10 cellular contexts compared by ENCODE assay signal in the genomic region with DNA sequence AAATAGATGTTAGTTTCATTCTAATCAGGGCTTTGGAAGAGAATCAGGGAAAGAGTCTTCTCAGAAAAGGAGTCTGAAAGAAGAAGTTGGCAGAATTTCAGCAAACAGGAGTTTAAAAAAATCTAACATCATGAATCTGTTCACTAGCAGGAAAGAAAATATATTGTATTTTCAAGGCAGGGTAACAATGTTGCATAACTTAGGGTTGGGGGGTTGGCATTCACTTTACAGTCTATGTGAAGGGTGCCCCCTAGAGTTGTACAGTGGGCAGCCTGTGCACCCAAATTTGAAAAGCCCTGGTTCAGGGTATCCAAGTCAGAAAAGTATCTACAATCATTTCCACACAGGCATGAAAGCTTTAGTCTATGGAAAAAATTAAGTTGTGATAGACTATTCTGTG.
DNase-seq lines count a peak whose midpoint lies in the region; ATAC-seq, FAIRE-seq and TF ChIP-seq lines count a peak whose summit lies in the region.
"Had no signal": no experiment of that assay in that cellular context is flagged by ENCODE, and none has a peak within 500 bp of the region (broad histone marks: within the 10 kb centered on the region; RNA-seq: fewer than 3 reads in every experiment).

No MANE protein-coding gene starts in this region.

- CTCF ChIA-PET in H1 (lab: Charles Lee; ENCODE audit: partially characterized antibody): no interaction called here

- H3K27ac ChIP-seq in Karpas-422 (ENCODE audit: low read length): no peak overlapping the region
- no peak overlapping the region for H3K27ac ChIP-seq in H1 (ENCODE audit: low read depth, low read length)
- peak overlapping the region; percentile 77 for H3K27ac ChIP-seq in parathyroid adenoma
- H3K27ac ChIP-seq: right atrium auricular region had no signal

- TF ChIP-seq POLR2A in H1 (IDR thresholded peaks at IDR 0.05; ENCODE audit: control extremely low read depth in 1 of 2, low read depth in 2 of 2, low read length in 2 of 2): no peak

- H3K9me3 ChIP-seq in Karpas-422 (ENCODE audit: low read length) (no peaks in the 10 kb centered on the region), H1 (ENCODE audit: insufficient read depth in 2 of 2, low read depth in 1 of 2, low read length in 1 of 2) (no peaks in the 10 kb centered on the region), parathyroid adenoma (ENCODE audit: control insufficient read depth, low read length) (no peaks in the 10 kb centered on the region)
- H3K9me3 ChIP-seq: right atrium auricular region had no signal

- no peak overlapping the region for H2BK120ac ChIP-seq in H1 (replicated peaks; ENCODE audit: low read depth, low read length)

- H2BK20ac ChIP-seq in H1 (ENCODE audit: low read length): no peak overlapping the region

- no peak overlapping the region for H3K14ac ChIP-seq in H1 (ENCODE audit: insufficient read length)

- FAIRE-seq in H1 (lab: Jason Lieb, UNC): no peak

- H4K91ac ChIP-seq in H1 (replicated peaks; ENCODE audit: insufficient read length, low read length): no peak overlapping the region

- no peak overlapping the region for H3K23ac ChIP-seq in H1 (ENCODE audit: insufficient read length)

- H3K27me3 ChIP-seq in Karpas-422 (ENCODE audit: low read length) (no peaks in the 10 kb centered on the region), H1 (replicated peaks in 1 of 4; ENCODE audit: control insufficient read depth in 3 of 4, extremely low read depth in 1 of 4, insufficient read depth in 3 of 4, low read length in 3 of 4) (no peaks in the 10 kb centered on the region), parathyroid adenoma (ENCODE audit: control insufficient read depth, insufficient read depth, low read length) (no peaks in the 10 kb centered on the region)
- H3K27me3 ChIP-seq: right atrium auricular region had no signal

- H3K56ac ChIP-seq in H1 (replicated peaks; ENCODE audit: insufficient read length, low read depth, low read length): no peak overlapping the region

- no peaks in the 10 kb centered on the region for H3K4me1 ChIP-seq in Karpas-422 (ENCODE audit: low read length)
- peaks cover 0 to 5% (median 2%) of the 10 kb centered on the region in 4 experiments; a peak in 2 of 7 replicates for H3K4me1 ChIP-seq in H1 (replicated peaks in 1 of 4; ENCODE audit: control insufficient read depth in 3 of 4, insufficient read depth in 4 of 4, low read length in 3 of 4)
- peaks cover 75% of the 10 kb centered on the region for H3K4me1 ChIP-seq in parathyroid adenoma
- H3K4me1 ChIP-seq: right atrium auricular region had no signal

- H3K23me2 ChIP-seq in H1 (ENCODE audit: low read depth, low read length): no peaks in the 10 kb centered on the region

- H3K4me2 ChIP-seq in Karpas-422 (ENCODE audit: low read depth, low read length, poor library complexity, severe bottlenecking) (no peak overlapping the region), H1 (ENCODE audit: insufficient read depth in 1 of 2, low read depth in 2 of 2, low read length in 2 of 2) (no peak overlapping the region), parathyroid adenoma (ENCODE audit: low read length) (no peak overlapping the region)

- H4K8ac ChIP-seq in H1 (ENCODE audit: extremely low read depth, insufficient read depth, low read length): no peak overlapping the region

- H3K4ac ChIP-seq in H1 (replicated peaks; ENCODE audit: insufficient read length, low read depth, low read length): no peak overlapping the region

- no peaks in the 10 kb centered on the region for H3K9me2 ChIP-seq in Karpas-422 (replicated peaks; ENCODE audit: insufficient read depth, low read length)

- H3K79me2 ChIP-seq in Karpas-422 (ENCODE audit: low read length) (no peaks in the 10 kb centered on the region), H1 (ENCODE audit: control insufficient read depth in 1 of 2, insufficient read depth in 2 of 2, low read length in 2 of 2) (no peaks in the 10 kb centered on the region), parathyroid adenoma (no peaks in the 10 kb centered on the region)

- no peaks in the 10 kb centered on the region for H3K36me3 Mint-ChIP-seq in stimulated activated memory B cell treated with anti-CD40 and anti-IgM and Interleukin-4, amounts not matched to agents 10 μg/mL and 1 μg/mL and 100 μg/mL, for 72 hours
- H3K36me3 Mint-ChIP-seq in activated naive CD8-positive, alpha-beta T cell treated with anti-CD3 and anti-CD28 coated beads, Interleukin-2, amount 50 U/mL, for 24 hours (ENCODE audit: low read depth): no peaks in the 10 kb centered on the region
- H3K36me3 Mint-ChIP-seq: stimulated activated effector memory CD8-positive, alpha-beta T cell treated with anti-CD3 and anti-CD28 coated beads, Interleukin-12 subunit alpha, Interleukin-12 subunit beta, amount 100 ng/mL, for 72 hours had no signal

- TF ChIP-seq CTCF in H1 (IDR thresholded peaks at IDR 0.05; ENCODE audit: control extremely low read depth in 1 of 3, insufficient read depth in 1 of 3, low read depth in 1 of 3, low read length in 3 of 3) (peak in 2 of 3 experiments; percentile 20 to 37; a peak in 1 of 4 replicates), parathyroid adenoma (IDR thresholded peaks at IDR 0.05) (peak; percentile 40)

- H2BK5ac ChIP-seq in H1 (ENCODE audit: low read depth, low read length): no peak overlapping the region

- no peak overlapping the region for H3K9ac ChIP-seq in Karpas-422 (ENCODE audit: low read length)
- H3K9ac ChIP-seq in H1 (replicated peaks in 1 of 4; ENCODE audit: extremely low read depth in 1 of 4, low read depth in 3 of 4, low read length in 3 of 4): no peak overlapping the region
- no peak overlapping the region for H3K9ac ChIP-seq in parathyroid adenoma

- H3K4me3 Mint-ChIP-seq in stimulated activated memory B cell treated with anti-CD40 and anti-IgM and Interleukin-4, amounts not matched to agents 10 μg/mL and 1 μg/mL and 100 μg/mL, for 72 hours: no peak overlapping the region
- H3K4me3 Mint-ChIP-seq in activated naive CD8-positive, alpha-beta T cell treated with anti-CD3 and anti-CD28 coated beads, Interleukin-2, amount 50 U/mL, for 24 hours: no peak overlapping the region
- H3K4me3 Mint-ChIP-seq: stimulated activated effector memory CD8-positive, alpha-beta T cell treated with anti-CD3 and anti-CD28 coated beads, Interleukin-12 subunit alpha, Interleukin-12 subunit beta, amount 100 ng/mL, for 72 hours had no signal

- peaks cover 17% of the 10 kb centered on the region for H3K27me3 Mint-ChIP-seq in stimulated activated memory B cell treated with anti-CD40 and anti-IgM and Interleukin-4, amounts not matched to agents 10 μg/mL and 1 μg/mL and 100 μg/mL, for 72 hours
- H3K27me3 Mint-ChIP-seq in activated naive CD8-positive, alpha-beta T cell treated with anti-CD3 and anti-CD28 coated beads, Interleukin-2, amount 50 U/mL, for 24 hours: peaks cover 2% of the 10 kb centered on the region

- H3K27ac Mint-ChIP-seq in stimulated activated memory B cell treated with anti-CD40 and anti-IgM and Interleukin-4, amounts not matched to agents 10 μg/mL and 1 μg/mL and 100 μg/mL, for 72 hours: no peak overlapping the region
- H3K27ac Mint-ChIP-seq in activated naive CD8-positive, alpha-beta T cell treated with anti-CD3 and anti-CD28 coated beads, Interleukin-2, amount 50 U/mL, for 24 hours: no peak overlapping the region
- H3K27ac Mint-ChIP-seq: stimulated activated effector memory CD8-positive, alpha-beta T cell treated with anti-CD3 and anti-CD28 coated beads, Interleukin-12 subunit alpha, Interleukin-12 subunit beta, amount 100 ng/mL, for 72 hours had no signal

- H2AK5ac ChIP-seq in H1 (ENCODE audit: low read depth, low read length): no peak overlapping the region

- H3K79me1 ChIP-seq in H1 (ENCODE audit: low read depth, low read length): no peaks in the 10 kb centered on the region

- ATAC-seq in stimulated activated memory B cell treated with anti-CD40 and anti-IgM and Interleukin-4, amounts not matched to agents 10 μg/mL and 1 μg/mL and 100 μg/mL, for 72 hours: no peak
- ATAC-seq in activated naive CD8-positive, alpha-beta T cell treated with anti-CD3 and anti-CD28 coated beads, Interleukin-2, amount 50 U/mL, for 24 hours: no peak
- ATAC-seq: stimulated activated effector memory CD8-positive, alpha-beta T cell treated with anti-CD3 and anti-CD28 coated beads, Interleukin-12 subunit alpha, Interleukin-12 subunit beta, amount 100 ng/mL, for 72 hours had no signal

- H2BK15ac ChIP-seq in H1 (ENCODE audit: low read length): no peak overlapping the region

- no peaks in the 10 kb centered on the region for H3K36me3 ChIP-seq in Karpas-422 (ENCODE audit: insufficient read depth, low read length)
- no peaks in the 10 kb centered on the region for H3K36me3 ChIP-seq in H1 (ENCODE audit: control insufficient read depth in 2 of 4, insufficient read depth in 4 of 4, low read length in 3 of 4)
- H3K36me3 ChIP-seq in parathyroid adenoma (ENCODE audit: control insufficient read depth, insufficient read depth, low read length): no peaks in the 10 kb centered on the region
- H3K36me3 ChIP-seq: right atrium auricular region had no signal

- H4K20me1 ChIP-seq in Karpas-422 (ENCODE audit: insufficient read depth, low read depth, low read length): no peaks in the 10 kb centered on the region
- no peaks in the 10 kb centered on the region for H4K20me1 ChIP-seq in H1 (replicated peaks in 1 of 2; ENCODE audit: control insufficient read depth in 1 of 2, insufficient read depth in 2 of 2, low read length in 2 of 2)

- peak; percentile 42 to 50; a peak in 3 of 4 replicates for TF ChIP-seq RAD21 in H1 (IDR thresholded peaks at IDR 0.05 in 1 of 2, conservative IDR thresholded peaks at IDR 0.05 in 1 of 2; ENCODE audit: low read depth in 2 of 2, low read length in 2 of 2)

- TF ChIP-seq EP300 in H1 (IDR thresholded peaks at IDR 0.05; ENCODE audit: borderline replicate concordance in 1 of 2, low read depth in 2 of 2, low read length in 2 of 2): no peak

- DNase-seq in EL (peak; percentile 31), Karpas-422 (peak; percentile 46), H1 (ENCODE audit: low read depth in 1 of 2, low spot score in 2 of 2) (no peak)
- no peak for DNase-seq in activated CD4-positive, alpha-beta T cell treated with anti-CD3 and anti-CD28 coated beads, Interleukin-2, amount 50 U/mL, for 1 hour
- DNase-seq in activated naive CD8-positive, alpha-beta T cell treated with anti-CD3 and anti-CD28 coated beads, Interleukin-2, amount 50 U/mL, for 24 hours: no peak
- DNase-seq: H7 had no signal

- peaks cover 4% of the 10 kb centered on the region for H3K9me3 Mint-ChIP-seq in stimulated activated memory B cell treated with anti-CD40 and anti-IgM and Interleukin-4, amounts not matched to agents 10 μg/mL and 1 μg/mL and 100 μg/mL, for 72 hours
- no peaks in the 10 kb centered on the region for H3K9me3 Mint-ChIP-seq in activated naive CD8-positive, alpha-beta T cell treated with anti-CD3 and anti-CD28 coated beads, Interleukin-2, amount 50 U/mL, for 24 hours
- H3K9me3 Mint-ChIP-seq: stimulated activated effector memory CD8-positive, alpha-beta T cell treated with anti-CD3 and anti-CD28 coated beads, Interleukin-12 subunit alpha, Interleukin-12 subunit beta, amount 100 ng/mL, for 72 hours had no signal

- H3K4me3 ChIP-seq in Karpas-422 (ENCODE audit: low read length) (no peak overlapping the region), H1 (ENCODE audit: extremely low read depth in 1 of 4, insufficient read depth in 2 of 4, low read depth in 3 of 4, low read length in 4 of 4) (no peak overlapping the region), parathyroid adenoma (ENCODE audit: low read depth, low read length) (no peak overlapping the region)
- H3K4me3 ChIP-seq: right atrium auricular region had no signal

- H2BK12ac ChIP-seq in H1 (ENCODE audit: low read depth, low read length): no peak overlapping the region

- H3K18ac ChIP-seq in H1 (ENCODE audit: extremely low read depth, low read length): no peak overlapping the region

- H2AFZ ChIP-seq in Karpas-422 (ENCODE audit: low read length) (no peak overlapping the region), H1 (ENCODE audit: low read length) (no peak overlapping the region), parathyroid adenoma (peak overlapping the region; percentile 3)

- no peak overlapping the region for H4K5ac ChIP-seq in H1 (ENCODE audit: insufficient read length, low read depth, low read length)

- POLR2A ChIA-PET in H1 (lab: Charles Lee; ENCODE audit: partially characterized antibody): no interaction called here

- H3K4me1 Mint-ChIP-seq in stimulated activated memory B cell treated with anti-CD40 and anti-IgM and Interleukin-4, amounts not matched to agents 10 μg/mL and 1 μg/mL and 100 μg/mL, for 72 hours: no peaks in the 10 kb centered on the region
- peaks cover 5% of the 10 kb centered on the region for H3K4me1 Mint-ChIP-seq in activated naive CD8-positive, alpha-beta T cell treated with anti-CD3 and anti-CD28 coated beads, Interleukin-2, amount 50 U/mL, for 24 hours
- H3K4me1 Mint-ChIP-seq: stimulated activated effector memory CD8-positive, alpha-beta T cell treated with anti-CD3 and anti-CD28 coated beads, Interleukin-12 subunit alpha, Interleukin-12 subunit beta, amount 100 ng/mL, for 72 hours had no signal

Comparison
In these comparisons a context has a peak if more than half of its experiments do, and no peak if none do; other contexts are left out.
1. DNase-seq: peak in EL (single experiment) and Karpas-422 (single experiment); none in H1 (0 of 2), activated CD4-positive, alpha-beta T cell treated with anti-CD3 and anti-CD28 coated beads, Interleukin-2, amount 50 U/mL, for 1 hour (single experiment) and activated naive CD8-positive, alpha-beta T cell treated with anti-CD3 and anti-CD28 coated beads, Interleukin-2, amount 50 U/mL, for 24 hours (single experiment).